ENCODE assay signal across 8 cellular contexts in genomic region chr22:50397381-50398065, GRCh38. TPM values are rescaled to one million over a fixed set of nuclear protein-coding genes. Genes with fewer than 3 reads are reported as not detected.
DNase-seq lines count a peak whose midpoint lies in the region; ATAC-seq and TF ChIP-seq lines count a peak whose summit lies in the region.
"Not testable (repeated sequence)": the region's sequence is repeated elsewhere in the genome, so short reads cannot be mapped to it uniquely, and the experiment has no call there.

No MANE protein-coding gene starts in this region.

- H3K4me2 ChIP-seq in BLaER1 treated with 17β-estradiol and CSF1 and Interleukin-3, amounts not matched to agents 10 nM and 100 nM = peak overlapping the region in 9 of 11 experiments; percentile 17 to 99 (median 94); a peak in 13 of 22 replicates

- peaks cover 33% of the 10 kb centered on the region for H3K36me3 Mint-ChIP-seq in T-helper 2 cell treated with Interferon-gamma antibody and Interleukin-4, amounts not matched to agents 5 μg/mL and 100 μg/mL, for 36 hours (ENCODE audit: low read depth)
- H3K36me3 Mint-ChIP-seq in activated CD8-positive, alpha-beta T cell treated with anti-CD3 and anti-CD28 coated beads, Interleukin-2, amount 10 ng/mL, durations not matched to agents 7 days and 5 days (ENCODE audit: low read depth) = peaks cover 40% of the 10 kb centered on the region
- not testable (repeated sequence) for H3K36me3 Mint-ChIP-seq in activated naive CD8-positive, alpha-beta T cell; neural crest cell (ENCODE audit: low read depth)
- peaks cover 5 to 15% (median 13%) of the 10 kb centered on the region in 3 donors for H3K36me3 Mint-ChIP-seq in immature natural killer cell
- H3K36me3 Mint-ChIP-seq in stimulated activated effector memory CD8-positive, alpha-beta T cell treated with anti-CD3 and anti-CD28 coated beads, Interleukin-12 subunit alpha, Interleukin-12 subunit beta, amount 100 ng/mL, for 72 hours = peaks cover 84% of the 10 kb centered on the region

- not testable (repeated sequence) for H3K9me3 Mint-ChIP-seq in T-helper 2 cell treated with Interferon-gamma antibody and Interleukin-4, amounts not matched to agents 5 μg/mL and 100 μg/mL, for 36 hours; activated CD8-positive, alpha-beta T cell treated with anti-CD3 and anti-CD28 coated beads, Interleukin-2, amount 10 ng/mL, durations not matched to agents 7 days and 5 days (ENCODE audit: insufficient read depth); activated naive CD8-positive, alpha-beta T cell (ENCODE audit: low read depth); immature natural killer cell; neural crest cell; stimulated activated effector memory CD8-positive, alpha-beta T cell treated with anti-CD3 and anti-CD28 coated beads, Interleukin-12 subunit alpha, Interleukin-12 subunit beta, amount 100 ng/mL, for 72 hours

- peaks cover 21% of the 10 kb centered on the region for H3K4me1 Mint-ChIP-seq in T-helper 2 cell treated with Interferon-gamma antibody and Interleukin-4, amounts not matched to agents 5 μg/mL and 100 μg/mL, for 36 hours (ENCODE audit: low read depth)
- peaks cover 36% of the 10 kb centered on the region for H3K4me1 Mint-ChIP-seq in activated CD8-positive, alpha-beta T cell treated with anti-CD3 and anti-CD28 coated beads, Interleukin-2, amount 10 ng/mL, durations not matched to agents 7 days and 5 days (ENCODE audit: low read depth)
- H3K4me1 Mint-ChIP-seq in activated naive CD8-positive, alpha-beta T cell (ENCODE audit: low read depth) = peaks cover 21% of the 10 kb centered on the region
- H3K4me1 Mint-ChIP-seq in immature natural killer cell = peaks cover 46 to 53% of the 10 kb centered on the region in 2 donors
- H3K4me1 Mint-ChIP-seq in neural crest cell = peaks cover 14% of the 10 kb centered on the region
- peaks cover 42% of the 10 kb centered on the region for H3K4me1 Mint-ChIP-seq in stimulated activated effector memory CD8-positive, alpha-beta T cell treated with anti-CD3 and anti-CD28 coated beads, Interleukin-12 subunit alpha, Interleukin-12 subunit beta, amount 100 ng/mL, for 72 hours

- H3K27ac ChIP-seq in BLaER1 treated with 17β-estradiol and CSF1 and Interleukin-3, amounts not matched to agents 10 nM and 100 nM = peak overlapping the region in 2 of 11 experiments; percentile 10 to 30; a peak in 2 of 22 replicates

- H3K9me3 ChIP-seq in BLaER1 treated with 17β-estradiol and CSF1 and Interleukin-3, amounts not matched to agents 10 nM and 100 nM (replicated peaks in 1 of 11) = not testable (repeated sequence)

- H3K36me3 ChIP-seq in BLaER1 treated with 17β-estradiol and CSF1 and Interleukin-3, amounts not matched to agents 10 nM and 100 nM = peaks cover 29 to 65% (median 40%) of the 10 kb centered on the region in 11 experiments

- H3K27me3 Mint-ChIP-seq in T-helper 2 cell treated with Interferon-gamma antibody and Interleukin-4, amounts not matched to agents 5 μg/mL and 100 μg/mL, for 36 hours (ENCODE audit: low read depth); activated CD8-positive, alpha-beta T cell treated with anti-CD3 and anti-CD28 coated beads, Interleukin-2, amount 10 ng/mL, durations not matched to agents 7 days and 5 days (ENCODE audit: low read depth); activated naive CD8-positive, alpha-beta T cell; immature natural killer cell (ENCODE audit: low read depth in 3 of 3); neural crest cell (ENCODE audit: low read depth): not testable (repeated sequence)

- H3K9ac ChIP-seq in BLaER1 treated with 17β-estradiol and CSF1 and Interleukin-3, amounts not matched to agents 10 nM and 100 nM = peak overlapping the region in 1 of 11 experiments; percentile 41; a peak in 3 of 22 replicates

- H3K27ac Mint-ChIP-seq in T-helper 2 cell treated with Interferon-gamma antibody and Interleukin-4, amounts not matched to agents 5 μg/mL and 100 μg/mL, for 36 hours = peak overlapping the region; percentile 68
- peak overlapping the region; percentile 48 for H3K27ac Mint-ChIP-seq in activated CD8-positive, alpha-beta T cell treated with anti-CD3 and anti-CD28 coated beads, Interleukin-2, amount 10 ng/mL, durations not matched to agents 7 days and 5 days
- peak overlapping the region; percentile 54 for H3K27ac Mint-ChIP-seq in activated naive CD8-positive, alpha-beta T cell
- H3K27ac Mint-ChIP-seq in immature natural killer cell (peak overlapping the region; percentile 68 to 94 (median 86)), neural crest cell (ENCODE audit: unreplicated experiment) (peak overlapping the region; percentile 37)
- peak overlapping the region; percentile 91 for H3K27ac Mint-ChIP-seq in stimulated activated effector memory CD8-positive, alpha-beta T cell treated with anti-CD3 and anti-CD28 coated beads, Interleukin-12 subunit alpha, Interleukin-12 subunit beta, amount 100 ng/mL, for 72 hours

- ATAC-seq in activated CD8-positive, alpha-beta T cell treated with anti-CD3 and anti-CD28 coated beads, Interleukin-2, amount 10 ng/mL, durations not matched to agents 7 days and 5 days; stimulated activated effector memory CD8-positive, alpha-beta T cell treated with anti-CD3 and anti-CD28 coated beads, Interleukin-12 subunit alpha, Interleukin-12 subunit beta, amount 100 ng/mL, for 72 hours: not testable (repeated sequence)

- H3K4me1 ChIP-seq in BLaER1 treated with 17β-estradiol and CSF1 and Interleukin-3, amounts not matched to agents 10 nM and 100 nM = peaks cover 66 to 75% (median 70%) of the 10 kb centered on the region in 10 experiments

- not testable (repeated sequence) for TF ChIP-seq CTCF in neural crest cell (conservative IDR thresholded peaks at IDR 0.05)

- peak; percentile 3 for DNase-seq in HEK293T (ENCODE audit: extremely low spot score)
- not testable (repeated sequence) for DNase-seq in T-helper 2 cell treated with Interferon-gamma antibody and Interleukin-4, amounts not matched to agents 5 μg/mL and 100 μg/mL, for 36 hours (ENCODE audit: low spot score); activated CD8-positive, alpha-beta T cell treated with anti-CD3 and anti-CD28 coated beads, Interleukin-2, amount 10 ng/mL, durations not matched to agents 7 days and 5 days; immature natural killer cell; neural crest cell (ENCODE audit: low read depth, low spot score); stimulated activated effector memory CD8-positive, alpha-beta T cell treated with anti-CD3 and anti-CD28 coated beads, Interleukin-12 subunit alpha, Interleukin-12 subunit beta, amount 100 ng/mL, for 72 hours (ENCODE audit: low spot score in 2 of 2)

- H3K27me3 ChIP-seq in BLaER1 treated with 17β-estradiol and CSF1 and Interleukin-3, amounts not matched to agents 10 nM and 100 nM = not testable (repeated sequence)

- H3K4me3 Mint-ChIP-seq in T-helper 2 cell treated with Interferon-gamma antibody and Interleukin-4, amounts not matched to agents 5 μg/mL and 100 μg/mL, for 36 hours; activated CD8-positive, alpha-beta T cell treated with anti-CD3 and anti-CD28 coated beads, Interleukin-2, amount 10 ng/mL, durations not matched to agents 7 days and 5 days; activated naive CD8-positive, alpha-beta T cell; neural crest cell; stimulated activated effector memory CD8-positive, alpha-beta T cell treated with anti-CD3 and anti-CD28 coated beads, Interleukin-12 subunit alpha, Interleukin-12 subunit beta, amount 100 ng/mL, for 72 hours: not testable (repeated sequence)
- peak overlapping the region in 1 of 5 donors; percentile 59 for H3K4me3 Mint-ChIP-seq in immature natural killer cell

- CTCF ChIA-PET in HEK293T (lab: Yijun Ruan, JAX) = interaction anchor here (0.7 kb wide), 2 partner anchors 11 to 56 kb away, joined by 4 read pairs; no protein-coding TSS in a partner anchor
- CTCF ChIA-PET in activated CD8-positive, alpha-beta T cell treated with anti-CD3 and anti-CD28 coated beads, Interleukin-2, amount 10 ng/mL, durations not matched to agents 7 days and 5 days (lab: Charles Lee) = not testable (repeated sequence)

- POLR2A ChIA-PET in HEK293T (lab: Yijun Ruan, JAX); activated CD8-positive, alpha-beta T cell treated with anti-CD3 and anti-CD28 coated beads, Interleukin-2, amount 10 ng/mL, durations not matched to agents 7 days and 5 days (lab: Charles Lee): not testable (repeated sequence)

- not testable (repeated sequence) for H3K4me3 ChIP-seq in BLaER1 treated with 17β-estradiol and CSF1 and Interleukin-3, amounts not matched to agents 10 nM and 100 nM

- H4K20me1 ChIP-seq in BLaER1 treated with 17β-estradiol and CSF1 and Interleukin-3, amounts not matched to agents 10 nM and 100 nM = peaks cover 0 to 80% (median 30%) of the 10 kb centered on the region in 11 experiments; a peak in 17 of 22 replicates

RNA-seq across cellular contexts. Expression of gene PPP6R2, which starts 54.4 kb away (rescaled TPM):
- 10 to 100 TPM; 62.1 to 64.9 TPM for total RNA-seq in activated CD8-positive, alpha-beta T cell treated with anti-CD3 and anti-CD28 coated beads, Interleukin-2, amount 10 ng/mL, durations not matched to agents 7 days and 5 days
- 10 to 100 TPM; 13.5 to 43.5 (median 19.6) TPM for polyA plus RNA-seq in immature natural killer cell
- 54.8 and 55.9 TPM in 2 replicates for total RNA-seq in neural crest cell

Comparison
In these comparisons a context has a peak if more than half of its experiments do, and no peak if none do; other contexts are left out.
1. H3K27ac Mint-ChIP-seq: peak in every context shown above with its lines; median percentile 91 in stimulated activated effector memory CD8-positive, alpha-beta T cell treated with anti-CD3 and anti-CD28 coated beads, Interleukin-12 subunit alpha, Interleukin-12 subunit beta, amount 100 ng/mL, for 72 hours; 86 in immature natural killer cell; 68 in T-helper 2 cell treated with Interferon-gamma antibody and Interleukin-4, amounts not matched to agents 5 μg/mL and 100 μg/mL, for 36 hours; 54 in activated naive CD8-positive, alpha-beta T cell; 48 in activated CD8-positive, alpha-beta T cell treated with anti-CD3 and anti-CD28 coated beads, Interleukin-2, amount 10 ng/mL, durations not matched to agents 7 days and 5 days; 37 in neural crest cell.